20 cellular contexts compared by ENCODE assay signal in genomic region chr16:81684901-81685300, GRCh38.
"Had no signal": no experiment of that assay in that cellular context is flagged by ENCODE, and none has a peak within 500 bp of the region (broad histone marks: within the 10 kb centered on the region; RNA-seq: fewer than 3 reads in every experiment).

No MANE protein-coding gene starts in this region.

- H3K4me1 ChIP-seq: parathyroid adenoma, tibial artery had no signal

- FAIRE-seq: bronchial epithelial cell, kidney had no signal

- H3K36me3 Mint-ChIP-seq: natural killer cell treated with Interleukin-12 subunit alpha and Interleukin-12 subunit beta and Interleukin-15 and Interleukin-18, amount 100 ng/mL, for 72 hours had no signal

- H3K9ac ChIP-seq: parathyroid adenoma had no signal

- H3K27ac Mint-ChIP-seq: activated CD4-positive, alpha-beta T cell treated with anti-CD3 and anti-CD28 coated beads, Interleukin-2, amount 10 ng/mL, durations not matched to agents 7 days and 5 days; activated CD8-positive, alpha-beta memory T cell treated with anti-CD3 and anti-CD28 coated beads, Interleukin-2, amount 10 ng/mL, durations not matched to agents 7 days and 5 days; activated CD8-positive, alpha-beta T cell treated with anti-CD3 and anti-CD28 coated beads for 36 hours; activated naive CD8-positive, alpha-beta T cell treated with anti-CD3 and anti-CD28 coated beads for 36 hours; natural killer cell treated with Interleukin-12 subunit alpha and Interleukin-12 subunit beta and Interleukin-15 and Interleukin-18, amount 100 ng/mL, for 72 hours had no signal

- H3K9me3 Mint-ChIP-seq: activated CD4-positive, alpha-beta T cell treated with anti-CD3 and anti-CD28 coated beads, Interleukin-2, amount 10 ng/mL, durations not matched to agents 7 days and 5 days; activated CD8-positive, alpha-beta T cell treated with anti-CD3 and anti-CD28 coated beads for 36 hours; activated naive CD8-positive, alpha-beta T cell treated with anti-CD3 and anti-CD28 coated beads for 36 hours; natural killer cell treated with Interleukin-12 subunit alpha and Interleukin-12 subunit beta and Interleukin-15 and Interleukin-18, amount 100 ng/mL, for 72 hours; stimulated activated naive CD8-positive, alpha-beta T cell treated with anti-CD3 and anti-CD28 coated beads, Interleukin-15, amount 100 ng/mL, for 72 hours had no signal

- ATAC-seq: activated CD8-positive, alpha-beta memory T cell treated with anti-CD3 and anti-CD28 coated beads, Interleukin-2, amount 10 ng/mL, durations not matched to agents 7 days and 5 days; activated CD8-positive, alpha-beta T cell treated with anti-CD3 and anti-CD28 coated beads for 36 hours; lower lobe of right lung; natural killer cell treated with Interleukin-12 subunit alpha and Interleukin-12 subunit beta and Interleukin-15 and Interleukin-18, amount 100 ng/mL, for 72 hours; right cardiac atrium; stimulated activated naive CD8-positive, alpha-beta T cell treated with anti-CD3 and anti-CD28 coated beads, Interleukin-15, amount 100 ng/mL, for 72 hours had no signal

- H3K27me3 ChIP-seq: heart right ventricle, tibial artery had no signal

- H3K9me3 ChIP-seq: heart right ventricle, lower lobe of right lung, tibial artery had no signal

- H3K4me3 Mint-ChIP-seq: activated CD4-positive, alpha-beta T cell treated with anti-CD3 and anti-CD28 coated beads, Interleukin-2, amount 10 ng/mL, durations not matched to agents 7 days and 5 days; activated CD8-positive, alpha-beta memory T cell treated with anti-CD3 and anti-CD28 coated beads, Interleukin-2, amount 10 ng/mL, durations not matched to agents 7 days and 5 days; activated CD8-positive, alpha-beta T cell treated with anti-CD3 and anti-CD28 coated beads for 36 hours; activated naive CD8-positive, alpha-beta T cell treated with anti-CD3 and anti-CD28 coated beads for 36 hours; natural killer cell treated with Interleukin-12 subunit alpha and Interleukin-12 subunit beta and Interleukin-15 and Interleukin-18, amount 100 ng/mL, for 72 hours; stimulated activated naive CD8-positive, alpha-beta T cell treated with anti-CD3 and anti-CD28 coated beads, Interleukin-15, amount 100 ng/mL, for 72 hours had no signal

- H3K4me3 ChIP-seq: coronary artery, heart right ventricle, lower lobe of right lung, tibial artery had no signal

- H2AFZ ChIP-seq: parathyroid adenoma had no signal

- H3K27me3 Mint-ChIP-seq: activated CD4-positive, alpha-beta T cell treated with anti-CD3 and anti-CD28 coated beads, Interleukin-2, amount 10 ng/mL, durations not matched to agents 7 days and 5 days; activated CD8-positive, alpha-beta memory T cell treated with anti-CD3 and anti-CD28 coated beads, Interleukin-2, amount 10 ng/mL, durations not matched to agents 7 days and 5 days; activated CD8-positive, alpha-beta T cell treated with anti-CD3 and anti-CD28 coated beads for 36 hours; activated naive CD8-positive, alpha-beta T cell treated with anti-CD3 and anti-CD28 coated beads for 36 hours; natural killer cell treated with Interleukin-12 subunit alpha and Interleukin-12 subunit beta and Interleukin-15 and Interleukin-18, amount 100 ng/mL, for 72 hours; stimulated activated naive CD8-positive, alpha-beta T cell treated with anti-CD3 and anti-CD28 coated beads, Interleukin-15, amount 100 ng/mL, for 72 hours had no signal

- H3K27ac ChIP-seq: coronary artery, heart right ventricle, lower lobe of right lung, parathyroid adenoma, tibial artery had no signal

- DNase-seq: activated CD4-positive, alpha-beta T cell treated with anti-CD3 and anti-CD28 coated beads, Interleukin-2, amount 10 ng/mL, durations not matched to agents 7 days and 5 days; activated CD8-positive, alpha-beta memory T cell treated with anti-CD3 and anti-CD28 coated beads, Interleukin-2, amount 10 ng/mL, durations not matched to agents 7 days and 5 days; activated CD8-positive, alpha-beta T cell treated with anti-CD3 and anti-CD28 coated beads for 36 hours; activated naive CD8-positive, alpha-beta T cell treated with anti-CD3 and anti-CD28 coated beads for 36 hours; activated T-cell treated with anti-CD3 and anti-CD28 coated beads for 4 hours; amniotic stem cell; cerebellar nuclear complex; heart right ventricle; kidney; lower lobe of right lung; stimulated activated CD4-positive, alpha-beta T cell treated with anti-CD3 and anti-CD28 coated beads, Interleukin-4, amount 100 ng/mL, for 24 hours; stimulated activated naive CD8-positive, alpha-beta T cell treated with anti-CD3 and anti-CD28 coated beads, Interleukin-15, amount 100 ng/mL, for 72 hours; SW 1271; T-helper 2 cell; tibial artery had no signal
